In genomic region chr1:184860535-184860934, GRCh38 we compare ENCODE assay signal across 18 cellular contexts.
DNase-seq lines count a peak whose midpoint lies in the region; ATAC-seq lines count a peak whose summit lies in the region.
"Had no signal": no experiment of that assay in that cellular context is flagged by ENCODE, and none has a peak within 500 bp of the region (broad histone marks: within the 10 kb centered on the region; RNA-seq: fewer than 3 reads in every experiment).

No MANE protein-coding gene starts in this region.

- intact Hi-C loops in CD4-positive, alpha-beta memory T cell (cut with micrococcal nuclease) = loop anchor here (10.0 kb wide), 1 partner anchor 106 kb away; the partner anchor contains the start of gene EDEM3

- no peak for DNase-seq in CD4-positive, alpha-beta memory T cell
- DNase-seq in cerebellum (ENCODE audit: low spot score) = peak; percentile 15
- DNase-seq in effector CD4-positive, alpha-beta T cell = no peak
- no peak for DNase-seq in Ammon's horn (ENCODE audit: low spot score)
- DNase-seq in natural killer cell treated with Interleukin-12 subunit alpha and Interleukin-12 subunit beta and Interleukin-15 and Interleukin-18, amount 100 ng/mL, for 72 hours (ENCODE audit: low spot score) = no peak
- DNase-seq: activated CD4-positive, alpha-beta T cell treated with anti-CD3 and anti-CD28 coated beads, Interleukin-2, amount 50 U/mL, for 4 hours; aorta; colonic mucosa; DMS153; IMR-90; left colon; NCI-H1092 had no signal

- H3K27ac ChIP-seq in CD4-positive, alpha-beta memory T cell (ENCODE audit: low read depth, low read length) = no peak overlapping the region
- H3K27ac ChIP-seq: colonic mucosa, hepatocyte, suprapubic skin had no signal

- no peaks in the 10 kb centered on the region for H3K36me3 ChIP-seq in CD4-positive, alpha-beta memory T cell (ENCODE audit: insufficient read depth, low read length)
- H3K36me3 ChIP-seq: colonic mucosa, HAP-1, suprapubic skin had no signal

- no peaks in the 10 kb centered on the region for H3K27me3 Mint-ChIP-seq in CD4-positive, alpha-beta memory T cell
- H3K27me3 Mint-ChIP-seq in natural killer cell treated with Interleukin-12 subunit alpha and Interleukin-12 subunit beta and Interleukin-15 and Interleukin-18, amount 100 ng/mL, for 72 hours = no peaks in the 10 kb centered on the region

- H3K27me3 ChIP-seq in CD4-positive, alpha-beta memory T cell (ENCODE audit: insufficient read depth, low read length) = no peaks in the 10 kb centered on the region
- H3K27me3 ChIP-seq: colonic mucosa, hepatocyte, suprapubic skin had no signal

- peaks cover 11 to 13% of the 10 kb centered on the region in 2 donors for H3K36me3 Mint-ChIP-seq in CD4-positive, alpha-beta memory T cell
- H3K36me3 Mint-ChIP-seq in natural killer cell treated with Interleukin-12 subunit alpha and Interleukin-12 subunit beta and Interleukin-15 and Interleukin-18, amount 100 ng/mL, for 72 hours = peaks cover 13% of the 10 kb centered on the region

- no peak overlapping the region for H3K4me3 ChIP-seq in CD4-positive, alpha-beta memory T cell (ENCODE audit: low read length in 2 of 2)
- H3K4me3 ChIP-seq: colonic mucosa, HAP-1, hepatocyte, suprapubic skin had no signal

- H3K4me3 Mint-ChIP-seq in CD4-positive, alpha-beta memory T cell = no peak overlapping the region
- no peak overlapping the region for H3K4me3 Mint-ChIP-seq in natural killer cell treated with Interleukin-12 subunit alpha and Interleukin-12 subunit beta and Interleukin-15 and Interleukin-18, amount 100 ng/mL, for 72 hours

- peaks cover 6% of the 10 kb centered on the region for H3K4me1 ChIP-seq in CD4-positive, alpha-beta memory T cell (ENCODE audit: insufficient read depth, low read length)
- H3K4me1 ChIP-seq: colonic mucosa, HAP-1 had no signal

- no peaks in the 10 kb centered on the region for H3K9me3 ChIP-seq in CD4-positive, alpha-beta memory T cell (ENCODE audit: control insufficient read depth in 1 of 2, low read length in 2 of 2)
- H3K9me3 ChIP-seq: colonic mucosa, HAP-1, suprapubic skin had no signal

- CTCF ChIA-PET in CD4-positive, alpha-beta memory T cell (lab: Charles Lee; ENCODE audit: partially characterized antibody) = interaction anchor here (1.2 kb wide), 1 partner anchor 32 kb away, joined by 3 read pairs; no protein-coding TSS in a partner anchor

- H3K4me1 Mint-ChIP-seq in CD4-positive, alpha-beta memory T cell = peaks cover 5 to 16% (median 11%) of the 10 kb centered on the region in 4 donors
- peaks cover 23 to 31% of the 10 kb centered on the region in 2 donors for H3K4me1 Mint-ChIP-seq in natural killer cell treated with Interleukin-12 subunit alpha and Interleukin-12 subunit beta and Interleukin-15 and Interleukin-18, amount 100 ng/mL, for 72 hours (ENCODE audit: low read depth in 2 of 2)

- no peaks in the 10 kb centered on the region for H3K9me3 Mint-ChIP-seq in CD4-positive, alpha-beta memory T cell
- no peaks in the 10 kb centered on the region for H3K9me3 Mint-ChIP-seq in natural killer cell treated with Interleukin-12 subunit alpha and Interleukin-12 subunit beta and Interleukin-15 and Interleukin-18, amount 100 ng/mL, for 72 hours

- peak overlapping the region in 6 of 7 donors; percentile 45 to 73 (median 57) for H3K27ac Mint-ChIP-seq in CD4-positive, alpha-beta memory T cell
- H3K27ac Mint-ChIP-seq in natural killer cell treated with Interleukin-12 subunit alpha and Interleukin-12 subunit beta and Interleukin-15 and Interleukin-18, amount 100 ng/mL, for 72 hours = peak overlapping the region in 1 of 2 donors; percentile 51

- ATAC-seq in GM19351 (IDR thresholded peaks at IDR 0.05; ENCODE audit: unreplicated experiment) = peak; percentile 15
- ATAC-seq in HG02852 (IDR thresholded peaks at IDR 0.05; ENCODE audit: unreplicated experiment) = peak; percentile 13
- no peak for ATAC-seq in HG03342 (IDR thresholded peaks at IDR 0.05; ENCODE audit: unreplicated experiment)
- no peak for ATAC-seq in natural killer cell treated with Interleukin-12 subunit alpha and Interleukin-12 subunit beta and Interleukin-15 and Interleukin-18, amount 100 ng/mL, for 72 hours
- ATAC-seq: left colon had no signal

- POLR2A ChIA-PET in CD4-positive, alpha-beta memory T cell (lab: Charles Lee; ENCODE audit: partially characterized antibody) = no interaction called here

Comparison
In these comparisons a context has a peak if more than half of its experiments do, and no peak if none do; other contexts are left out.
1. ATAC-seq: peak in GM19351 (single experiment) and HG02852 (single experiment); none in HG03342 (single experiment) and natural killer cell treated with Interleukin-12 subunit alpha and Interleukin-12 subunit beta and Interleukin-15 and Interleukin-18, amount 100 ng/mL, for 72 hours (0 of 2).